Comparison of ENCODE assay signal across 31 cellular contexts in the genomic region with DNA sequence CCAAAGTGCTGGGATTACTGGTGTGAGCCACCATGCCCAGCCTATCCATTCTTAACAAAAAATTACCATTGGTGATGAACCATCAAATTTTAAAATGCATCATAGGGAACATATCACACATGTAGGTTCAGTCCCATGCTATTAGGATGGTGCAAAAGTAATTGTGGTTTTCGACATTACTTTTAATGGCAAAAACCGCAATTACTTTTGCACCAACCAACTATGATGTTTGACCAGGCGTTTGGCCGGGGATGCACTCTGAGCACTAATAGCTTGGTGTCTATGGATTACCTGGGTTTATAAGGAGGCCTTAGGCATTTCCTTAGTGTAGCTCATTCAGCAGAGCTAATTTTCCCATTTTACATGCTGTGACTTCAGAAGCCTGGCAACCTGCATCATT.
"Had no signal": no experiment of that assay in that cellular context is flagged by ENCODE, and none has a peak within 500 bp of the region (broad histone marks: within the 10 kb centered on the region; RNA-seq: fewer than 3 reads in every experiment).

No MANE protein-coding gene starts in this region.

- H3K79me2 ChIP-seq: hepatocyte had no signal

- H3K4me1 ChIP-seq: ascending aorta, breast epithelium, colonic mucosa, gastroesophageal sphincter had no signal

- H3K36me3 ChIP-seq: ascending aorta, breast epithelium, cardiac muscle cell, colonic mucosa, esophagus squamous epithelium, gastroesophageal sphincter, heart right ventricle had no signal

- H2AFZ ChIP-seq: hepatocyte had no signal

- H3K4me3 Mint-ChIP-seq: activated T-cell treated with anti-CD3 and anti-CD28 coated beads, Interleukin-2, amount 50 U/mL, for 24 hours; brain; T-helper 2 cell treated with Interferon-gamma antibody and Interleukin-4, amounts not matched to agents 5 μg/mL and 100 μg/mL, for 36 hours had no signal

- H3K27me3 ChIP-seq: ascending aorta, breast epithelium, cardiac muscle cell, colonic mucosa, esophagus squamous epithelium, gastroesophageal sphincter, heart right ventricle, hepatocyte had no signal

- H3K27ac ChIP-seq: ascending aorta, breast epithelium, cardiac muscle cell, colonic mucosa, esophagus squamous epithelium, gastroesophageal sphincter, heart right ventricle, hepatocyte had no signal

- H3K9me3 Mint-ChIP-seq: brain had no signal

- H3K36me3 Mint-ChIP-seq: brain had no signal

- H3K27ac Mint-ChIP-seq: brain, T-helper 17 cell had no signal

- H3K27me3 Mint-ChIP-seq: activated naive CD8-positive, alpha-beta T cell; activated T-cell treated with anti-CD3 and anti-CD28 coated beads, Interleukin-2, amount 50 U/mL, for 24 hours; T-helper 17 cell had no signal

- DNase-seq: activated CD4-positive, alpha-beta T cell treated with anti-CD3 and anti-CD28 coated beads for 4 hours; activated CD4-positive, alpha-beta T cell treated with anti-CD3 and anti-CD28 coated beads, Interleukin-2, amount 50 U/mL, for 1 hour; activated CD4-positive, alpha-beta T cell treated with anti-CD3 and anti-CD28 coated beads, Interleukin-2, amount 50 U/mL, for 48 hours; activated CD4-positive, CD25-positive, alpha-beta regulatory T cell; activated CD4-positive, CD25-positive, alpha-beta regulatory T cell treated with anti-CD3 and anti-CD28 coated beads, Interleukin-2, amount 50 U/mL, for 72 hours; activated CD8-positive, alpha-beta memory T cell treated with anti-CD3 and anti-CD28 coated beads, Interleukin-2, amount 50 U/mL, for 48 hours; activated effector memory CD4-positive, alpha-beta T cell treated with Interleukin-2 at 50 U/mL for 16 hours; activated gamma-delta T cell treated with Interleukin-2 at 50 U/mL for 16 hours; activated naive CD4-positive, alpha-beta T cell treated with anti-CD3 and anti-CD28 coated beads, Interleukin-2, amount 50 U/mL, for 16 hours; activated naive CD4-positive, alpha-beta T cell treated with Interleukin-2 at 50 U/mL for 16 hours; activated T-cell treated with anti-CD3 and anti-CD28 coated beads for 4 hours; activated T-cell treated with anti-CD3 and anti-CD28 coated beads, Interleukin-2, amount 50 U/mL, for 24 hours; activated T-cell treated with anti-CD3 and anti-CD28 coated beads, Interleukin-2, amount 50 U/mL, for 72 hours; central memory CD4-positive, alpha-beta T cell; cerebellar nuclear complex; colonic mucosa; effector CD8-positive, alpha-beta T cell; esophagus squamous epithelium; foreskin melanocyte; heart right ventricle; T-helper 1 cell; T-helper 17 cell; T1000 had no signal

- H3K4me3 ChIP-seq: ascending aorta, breast epithelium, cardiac muscle cell, colonic mucosa, esophagus squamous epithelium, gastroesophageal sphincter, heart right ventricle, hepatocyte had no signal
